ENCODE assay signal across 1 cellular context in the genomic region with DNA sequence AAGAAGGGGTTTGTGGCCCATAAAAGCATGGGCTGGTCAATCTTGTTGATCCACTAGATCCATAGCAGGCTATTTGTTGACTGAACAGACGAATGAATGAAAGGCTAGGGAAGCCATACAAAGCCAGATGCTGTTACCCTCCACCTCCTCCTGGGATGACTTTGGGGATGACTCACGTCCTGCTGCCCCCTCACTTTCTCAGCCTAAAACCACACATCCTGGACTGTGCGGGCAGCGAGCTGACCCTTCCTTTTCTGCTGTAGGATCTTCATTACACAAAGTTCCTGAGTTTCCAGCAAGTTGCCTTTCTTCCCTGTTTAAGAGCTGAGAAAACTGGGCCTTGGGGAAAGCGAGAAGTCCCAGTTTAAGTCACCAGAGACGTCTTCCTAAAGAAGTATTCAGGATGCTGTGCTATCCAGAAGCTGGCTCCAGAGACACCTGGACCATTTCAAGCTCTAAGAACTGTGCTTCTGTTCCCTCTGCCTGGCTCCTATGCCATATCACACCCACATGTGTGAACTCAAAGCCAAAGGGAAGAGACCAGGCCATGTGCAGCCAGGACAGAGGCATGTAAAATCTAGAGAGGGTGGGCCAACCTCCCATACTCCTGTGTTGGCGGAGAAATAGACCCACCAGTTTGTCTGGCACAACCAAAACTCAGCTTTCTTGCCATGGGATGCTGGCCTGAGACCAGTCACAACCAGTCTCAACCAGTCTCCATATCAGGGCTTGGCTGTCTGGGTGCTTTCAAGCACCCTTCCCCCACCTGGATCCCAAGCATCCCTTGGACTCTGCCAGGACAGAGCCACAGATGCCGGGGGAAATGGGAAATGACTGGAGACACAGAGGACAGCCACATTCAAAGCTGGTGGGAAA.
TF ChIP-seq lines count a peak whose summit lies in the region.

No MANE protein-coding gene starts in this region.

TF ChIP-seq in K562, 482 proteins besides CTCF, POLR2A, EP300 and RAD21 (continued from another document and continues in another):
- no peak for TF ChIP-seq E4F1 (CRISPR knock-in tag; IDR thresholded peaks at IDR 0.05; ENCODE audit: borderline replicate concordance)
- no peak for TF ChIP-seq ZNF232 (CRISPR knock-in tag; IDR thresholded peaks at IDR 0.05)
- TF ChIP-seq POLR2AphosphoS2 (IDR thresholded peaks at IDR 0.05; ENCODE audit: low read length): no peak
- TF ChIP-seq NONO (IDR thresholded peaks at IDR 0.05; ENCODE audit: low read depth in 2 of 2, low read length in 1 of 2): no peak
- TF ChIP-seq NFIC (IDR thresholded peaks at IDR 0.05): no peak
- TF ChIP-seq KLF13 (tag; IDR thresholded peaks at IDR 0.05; ENCODE audit: borderline replicate concordance, low read depth): no peak
- no peak for TF ChIP-seq POLR3G (IDR thresholded peaks at IDR 0.05; ENCODE audit: extremely low read depth, insufficient read length, insufficient replicate concordance)
- TF ChIP-seq ZBED1 (IDR thresholded peaks at IDR 0.05): no peak
- no peak for TF ChIP-seq EZH2 (IDR thresholded peaks at IDR 0.05; ENCODE audit: borderline replicate concordance, low read depth, low read length)
- no peak for TF ChIP-seq ZNF133 (CRISPR knock-in tag; IDR thresholded peaks at IDR 0.05)
- peak; percentile 59 for TF ChIP-seq CTBP1 (IDR thresholded peaks at IDR 0.05; ENCODE audit: borderline replicate concordance)
- no peak for TF ChIP-seq ZNF41 (CRISPR knock-in tag; conservative IDR thresholded peaks at IDR 0.05)
- TF ChIP-seq MXI1 (IDR thresholded peaks at IDR 0.05; ENCODE audit: low read depth, low read length): no peak
- no peak for TF ChIP-seq TEAD2 (tag; IDR thresholded peaks at IDR 0.05)
- no peak for TF ChIP-seq EHMT2 (IDR thresholded peaks at IDR 0.05)
- TF ChIP-seq KDM1A (IDR thresholded peaks at IDR 0.05): peak in 1 of 2 experiments; percentile 47; a peak in 2 of 4 replicates
- TF ChIP-seq HOXB6 (CRISPR knock-in tag; IDR thresholded peaks at IDR 0.05; ENCODE audit: borderline replicate concordance): no peak
- no peak for TF ChIP-seq SNRNP70 (optimal IDR thresholded peaks at IDR 0.05; ENCODE audit: low read depth, low read length)
- TF ChIP-seq E2F4 (CRISPR knock-in tag; IDR thresholded peaks at IDR 0.05; ENCODE audit: low read depth): no peak
- no peak for TF ChIP-seq ZNF511 (CRISPR knock-in tag; IDR thresholded peaks at IDR 0.05)
- TF ChIP-seq ZNF239 (CRISPR knock-in tag; IDR thresholded peaks at IDR 0.05): no peak
- TF ChIP-seq FOXK1 (CRISPR knock-in tag; IDR thresholded peaks at IDR 0.05; ENCODE audit: borderline replicate concordance): no peak
- TF ChIP-seq, protein P1, sequence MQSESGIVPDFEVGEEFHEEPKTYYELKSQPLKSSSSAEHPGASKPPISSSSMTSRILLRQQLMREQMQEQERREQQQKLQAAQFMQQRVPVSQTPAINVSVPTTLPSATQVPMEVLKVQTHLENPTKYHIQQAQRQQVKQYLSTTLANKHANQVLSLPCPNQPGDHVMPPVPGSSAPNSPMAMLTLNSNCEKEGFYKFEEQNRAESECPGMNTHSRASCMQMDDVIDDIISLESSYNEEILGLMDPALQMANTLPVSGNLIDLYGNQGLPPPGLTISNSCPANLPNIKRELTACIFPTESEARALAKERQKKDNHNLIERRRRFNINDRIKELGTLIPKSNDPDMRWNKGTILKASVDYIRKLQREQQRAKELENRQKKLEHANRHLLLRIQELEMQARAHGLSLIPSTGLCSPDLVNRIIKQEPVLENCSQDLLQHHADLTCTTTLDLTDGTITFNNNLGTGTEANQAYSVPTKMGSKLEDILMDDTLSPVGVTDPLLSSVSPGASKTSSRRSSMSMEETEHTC (IDR thresholded peaks at IDR 0.05): no peak
- no peak for TF ChIP-seq CREB1 (IDR thresholded peaks at IDR 0.05)
- no peak for TF ChIP-seq CREB1 (CRISPR knock-in tag; IDR thresholded peaks at IDR 0.05)
- no peak for TF ChIP-seq HEY1 (CRISPR knock-in tag; IDR thresholded peaks at IDR 0.05; ENCODE audit: borderline replicate concordance)
- TF ChIP-seq ZBTB17 (CRISPR knock-in tag; IDR thresholded peaks at IDR 0.05): no peak
- 0 out of 2 replicates have a peak, but pooled peaks have one; percentile 49 for TF ChIP-seq ZNF583 (CRISPR knock-in tag; IDR thresholded peaks at IDR 0.05)
- no peak for TF ChIP-seq NCOA4 (IDR thresholded peaks at IDR 0.05; ENCODE audit: partially characterized antibody)
- 0 out of 2 replicates have a peak, but pooled peaks have one; percentile 40 for TF ChIP-seq POLR2H (tag; IDR thresholded peaks at IDR 0.05; ENCODE audit: low read depth)
- no peak for TF ChIP-seq KDM4B (IDR thresholded peaks at IDR 0.05; ENCODE audit: borderline replicate concordance in 2 of 2, low read depth in 1 of 2)
- peak in 1 of 3 experiments; percentile 60 for TF ChIP-seq YY1 (IDR thresholded peaks at IDR 0.05; ENCODE audit: borderline replicate concordance in 1 of 3, control insufficient read depth in 1 of 3, extremely low read depth in 1 of 3, insufficient read depth in 3 of 3, insufficient read length in 1 of 3, insufficient replicate concordance in 2 of 3, low read depth in 1 of 3, low read length in 2 of 3)
- TF ChIP-seq CC2D1A (IDR thresholded peaks at IDR 0.05): peak; percentile 42; the same call in 1 of the 2 replicates
- TF ChIP-seq, protein P2, sequence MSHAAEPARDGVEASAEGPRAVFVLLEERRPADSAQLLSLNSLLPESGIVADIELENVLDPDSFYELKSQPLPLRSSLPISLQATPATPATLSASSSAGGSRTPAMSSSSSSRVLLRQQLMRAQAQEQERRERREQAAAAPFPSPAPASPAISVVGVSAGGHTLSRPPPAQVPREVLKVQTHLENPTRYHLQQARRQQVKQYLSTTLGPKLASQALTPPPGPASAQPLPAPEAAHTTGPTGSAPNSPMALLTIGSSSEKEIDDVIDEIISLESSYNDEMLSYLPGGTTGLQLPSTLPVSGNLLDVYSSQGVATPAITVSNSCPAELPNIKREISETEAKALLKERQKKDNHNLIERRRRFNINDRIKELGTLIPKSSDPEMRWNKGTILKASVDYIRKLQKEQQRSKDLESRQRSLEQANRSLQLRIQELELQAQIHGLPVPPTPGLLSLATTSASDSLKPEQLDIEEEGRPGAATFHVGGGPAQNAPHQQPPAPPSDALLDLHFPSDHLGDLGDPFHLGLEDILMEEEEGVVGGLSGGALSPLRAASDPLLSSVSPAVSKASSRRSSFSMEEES (CRISPR knock-in tag; IDR thresholded peaks at IDR 0.05): no peak
- TF ChIP-seq PTTG1 (tag; IDR thresholded peaks at IDR 0.05; ENCODE audit: low read depth): no peak
- no peak for TF ChIP-seq TARDBP (IDR thresholded peaks at IDR 0.05)
- TF ChIP-seq PHB2 (IDR thresholded peaks at IDR 0.05; ENCODE audit: low read depth): no peak
- TF ChIP-seq GABPB2 (CRISPR knock-in tag; conservative IDR thresholded peaks at IDR 0.05): no peak
- TF ChIP-seq ELF1 (tag; IDR thresholded peaks at IDR 0.05): no peak
- no peak for TF ChIP-seq SAFB2 (IDR thresholded peaks at IDR 0.05; ENCODE audit: borderline replicate concordance, low read depth, low read length, severe bottlenecking)
- TF ChIP-seq PRDM10 (IDR thresholded peaks at IDR 0.05; ENCODE audit: partially characterized antibody): peak; percentile 80
- TF ChIP-seq DPF2 (IDR thresholded peaks at IDR 0.05): peak; percentile 91
- no peak for TF ChIP-seq RBM17 (IDR thresholded peaks at IDR 0.05; ENCODE audit: borderline replicate concordance, low read depth, low read length)
- peak; percentile 86 for TF ChIP-seq SMARCE1 (IDR thresholded peaks at IDR 0.05)
- peak; percentile 88 for TF ChIP-seq JUN (IDR thresholded peaks at IDR 0.05; ENCODE audit: borderline replicate concordance, low read depth, low read length)
- no peak for TF ChIP-seq JUN (CRISPR knock-in tag; IDR thresholded peaks at IDR 0.05; ENCODE audit: borderline replicate concordance)
- TF ChIP-seq, protein P3, sequence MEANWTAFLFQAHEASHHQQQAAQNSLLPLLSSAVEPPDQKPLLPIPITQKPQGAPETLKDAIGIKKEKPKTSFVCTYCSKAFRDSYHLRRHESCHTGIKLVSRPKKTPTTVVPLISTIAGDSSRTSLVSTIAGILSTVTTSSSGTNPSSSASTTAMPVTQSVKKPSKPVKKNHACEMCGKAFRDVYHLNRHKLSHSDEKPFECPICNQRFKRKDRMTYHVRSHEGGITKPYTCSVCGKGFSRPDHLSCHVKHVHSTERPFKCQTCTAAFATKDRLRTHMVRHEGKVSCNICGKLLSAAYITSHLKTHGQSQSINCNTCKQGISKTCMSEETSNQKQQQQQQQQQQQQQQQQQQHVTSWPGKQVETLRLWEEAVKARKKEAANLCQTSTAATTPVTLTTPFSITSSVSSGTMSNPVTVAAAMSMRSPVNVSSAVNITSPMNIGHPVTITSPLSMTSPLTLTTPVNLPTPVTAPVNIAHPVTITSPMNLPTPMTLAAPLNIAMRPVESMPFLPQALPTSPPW (CRISPR knock-in tag; IDR thresholded peaks at IDR 0.05): no peak
- no peak; the same call in 1 of the 2 replicates for TF ChIP-seq CXXC5 (CRISPR knock-in tag; IDR thresholded peaks at IDR 0.05)
- TF ChIP-seq, protein P4, sequence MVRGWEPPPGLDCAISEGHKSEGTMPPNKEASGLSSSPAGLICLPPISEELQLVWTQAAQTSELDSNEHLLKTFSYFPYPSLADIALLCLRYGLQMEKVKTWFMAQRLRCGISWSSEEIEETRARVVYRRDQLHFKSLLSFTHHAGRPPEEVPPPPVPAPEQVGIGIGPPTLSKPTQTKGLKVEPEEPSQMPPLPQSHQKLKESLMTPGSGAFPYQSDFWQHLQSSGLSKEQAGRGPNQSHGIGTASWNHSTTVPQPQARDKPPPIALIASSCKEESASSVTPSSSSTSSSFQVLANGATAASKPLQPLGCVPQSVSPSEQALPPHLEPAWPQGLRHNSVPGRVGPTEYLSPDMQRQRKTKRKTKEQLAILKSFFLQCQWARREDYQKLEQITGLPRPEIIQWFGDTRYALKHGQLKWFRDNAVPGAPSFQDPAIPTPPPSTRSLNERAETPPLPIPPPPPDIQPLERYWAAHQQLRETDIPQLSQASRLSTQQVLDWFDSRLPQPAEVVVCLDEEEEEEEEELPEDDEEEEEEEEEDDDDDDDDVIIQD (CRISPR knock-in tag; IDR thresholded peaks at IDR 0.05): no peak
- 0 out of 2 replicates have a peak, but pooled peaks have one; percentile 6 for TF ChIP-seq TCF3 (CRISPR knock-in tag; IDR thresholded peaks at IDR 0.05)
